ENCODE assay signal across 15 cellular contexts in the genomic region with DNA sequence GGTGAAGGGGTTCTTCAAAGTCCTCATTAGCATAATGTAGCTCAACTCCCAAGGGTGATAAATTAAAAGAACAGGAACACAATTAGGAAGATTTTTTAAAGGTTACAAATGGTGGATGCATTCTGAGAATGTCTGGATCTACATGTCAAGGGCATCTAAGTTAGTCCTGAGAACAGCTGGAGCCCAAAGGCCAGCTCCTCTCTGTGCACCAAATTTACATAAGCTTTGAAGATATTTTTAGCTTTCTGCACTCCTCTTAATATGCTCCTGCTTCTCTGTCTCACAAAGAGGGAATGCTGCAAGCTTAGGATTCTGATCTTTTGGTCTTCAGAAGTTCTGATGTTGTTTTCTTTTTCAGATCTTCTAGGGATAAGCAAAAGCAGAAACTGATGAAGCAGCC.
DNase-seq lines count a peak whose midpoint lies in the region; ATAC-seq and TF ChIP-seq lines count a peak whose summit lies in the region.
"Had no signal": no experiment of that assay in that cellular context is flagged by ENCODE, and none has a peak within 500 bp of the region (broad histone marks: within the 10 kb centered on the region; RNA-seq: fewer than 3 reads in every experiment).

No MANE protein-coding gene starts in this region.

- H3K27ac Mint-ChIP-seq in nephron, result peak overlapping the region in 2 of 3 experiments; percentile 14 to 73
- H3K27ac Mint-ChIP-seq: CD4-positive, CD25-positive, alpha-beta regulatory T cell; H9 had no signal

- H3K4me3 Mint-ChIP-seq in nephron, result no peak overlapping the region
- H3K4me3 Mint-ChIP-seq: H9 had no signal

- no peak for TF ChIP-seq CTCF in right atrium auricular region (IDR thresholded peaks at IDR 0.05)
- no peak for TF ChIP-seq CTCF in left ventricle myocardium inferior (IDR thresholded peaks at IDR 0.05; ENCODE audit: borderline replicate concordance)
- TF ChIP-seq CTCF in nephron (IDR thresholded peaks at IDR 0.05; ENCODE audit: unreplicated experiment in 3 of 3), result no peak
- TF ChIP-seq CTCF in Peyer's patch (IDR thresholded peaks at IDR 0.05), result no peak

- intact Hi-C loops in Right ventricle myocardium superior (cut with DNase I), result no loop called here
- intact Hi-C loops in left ventricle myocardium inferior (cut with micrococcal nuclease), result no loop called here

- TF ChIP-seq POLR2A in Peyer's patch (IDR thresholded peaks at IDR 0.05), result no peak

- peak overlapping the region in 1 of 3 donors; percentile 68 for H3K9ac ChIP-seq in skeletal muscle tissue (ENCODE audit: low read depth in 1 of 3, low read length in 3 of 3)
- H3K9ac ChIP-seq: BLaER1 treated with 17β-estradiol and CSF1 and Interleukin-3, amounts not matched to agents 10 nM and 100 nM had no signal

- no peaks in the 10 kb centered on the region for H3K36me3 Mint-ChIP-seq in nephron (ENCODE audit: low read depth)
- H3K36me3 Mint-ChIP-seq: CD4-positive, CD25-positive, alpha-beta regulatory T cell had no signal

- ATAC-seq in Right ventricle myocardium superior (ENCODE audit: poor library complexity), result peak; percentile 73
- no peak for ATAC-seq in GM18517 (IDR thresholded peaks at IDR 0.05; ENCODE audit: unreplicated experiment)

- H3K27me3 ChIP-seq in right atrium auricular region, result no peaks in the 10 kb centered on the region
- no peaks in the 10 kb centered on the region for H3K27me3 ChIP-seq in left ventricle myocardium inferior (ENCODE audit: low read depth)
- H3K27me3 ChIP-seq in skeletal muscle tissue (ENCODE audit: control insufficient read depth in 3 of 3, insufficient read depth in 3 of 3, low read length in 3 of 3), result no peaks in the 10 kb centered on the region
- no peaks in the 10 kb centered on the region for H3K27me3 ChIP-seq in Peyer's patch
- H3K27me3 ChIP-seq: BLaER1 treated with 17β-estradiol and CSF1 and Interleukin-3, amounts not matched to agents 10 nM and 100 nM had no signal

- peaks cover 4% of the 10 kb centered on the region for H3K27me3 Mint-ChIP-seq in nephron (ENCODE audit: low read depth)
- H3K27me3 Mint-ChIP-seq: CD4-positive, CD25-positive, alpha-beta regulatory T cell had no signal

- H3K4me1 ChIP-seq in right atrium auricular region (peaks cover 0 to 20% of the 10 kb centered on the region in 2 donors), left ventricle myocardium inferior (peaks cover 64% of the 10 kb centered on the region), skeletal muscle tissue (ENCODE audit: control insufficient read depth in 3 of 3, insufficient read depth in 3 of 3, low read length in 3 of 3) (peaks cover 44 to 61% (median 60%) of the 10 kb centered on the region in 3 donors), Peyer's patch (no peaks in the 10 kb centered on the region)

- H3K9me3 Mint-ChIP-seq in nephron, result peaks cover under 1% of the 10 kb centered on the region
- H3K9me3 Mint-ChIP-seq: H9 had no signal

- no peak for DNase-seq in Right ventricle myocardium superior
- no peak for DNase-seq in right atrium auricular region (ENCODE audit: low spot score)
- no peak for DNase-seq in left ventricle myocardium inferior
- DNase-seq in NCI-H2196 (lab: John Stamatoyannopoulos, UW; ENCODE audit: unreplicated experiment), result no peak
- no peak for DNase-seq in Peyer's patch
- DNase-seq: ACHN; CD4-positive, CD25-positive, alpha-beta regulatory T cell; DMS79 treated with DMSO at 0.1 percent for 48 hours; EL; GOT3; H9 had no signal

- H3K27ac ChIP-seq in right atrium auricular region (peak overlapping the region in 1 of 2 donors; percentile 75), left ventricle myocardium inferior (replicated peaks) (peak overlapping the region; percentile 71), skeletal muscle tissue (ENCODE audit: low read depth, low read length) (peak overlapping the region; percentile 37), Peyer's patch (no peak overlapping the region)
- H3K27ac ChIP-seq: BLaER1 treated with 17β-estradiol and CSF1 and Interleukin-3, amounts not matched to agents 10 nM and 100 nM had no signal

- H3K9me3 ChIP-seq in right atrium auricular region (no peaks in the 10 kb centered on the region), left ventricle myocardium inferior (replicated peaks) (no peaks in the 10 kb centered on the region), skeletal muscle tissue (ENCODE audit: control insufficient read depth in 3 of 3, low read length in 3 of 3) (no peaks in the 10 kb centered on the region), Peyer's patch (no peaks in the 10 kb centered on the region)
- H3K9me3 ChIP-seq: BLaER1 treated with 17β-estradiol and CSF1 and Interleukin-3, amounts not matched to agents 10 nM and 100 nM had no signal

- H3K4me3 ChIP-seq in right atrium auricular region (no peak overlapping the region), left ventricle myocardium inferior (no peak overlapping the region), skeletal muscle tissue (ENCODE audit: low read length in 3 of 3) (peak overlapping the region in 1 of 3 donors; percentile 36), Peyer's patch (no peak overlapping the region)
- H3K4me3 ChIP-seq: BLaER1 treated with 17β-estradiol and CSF1 and Interleukin-3, amounts not matched to agents 10 nM and 100 nM had no signal

- H3K36me3 ChIP-seq in right atrium auricular region (no peaks in the 10 kb centered on the region), left ventricle myocardium inferior (no peaks in the 10 kb centered on the region), skeletal muscle tissue (ENCODE audit: control insufficient read depth in 3 of 3, insufficient read depth in 3 of 3, low read length in 3 of 3) (no peaks in the 10 kb centered on the region), Peyer's patch (no peaks in the 10 kb centered on the region)
- H3K36me3 ChIP-seq: BLaER1 treated with 17β-estradiol and CSF1 and Interleukin-3, amounts not matched to agents 10 nM and 100 nM had no signal

- peaks cover 70% of the 10 kb centered on the region for H3K4me1 Mint-ChIP-seq in nephron
- H3K4me1 Mint-ChIP-seq: CD4-positive, CD25-positive, alpha-beta regulatory T cell had no signal

Comparison
In these comparisons a context has a peak if more than half of its experiments do, and no peak if none do; other contexts are left out.
1. H3K27ac ChIP-seq: peak in left ventricle myocardium inferior (single experiment) and skeletal muscle tissue (single experiment); none in Peyer's patch (0 of 4).